8 cellular contexts compared by ENCODE assay signal in genomic region chr16:30747331-30747730, GRCh38. TPM values are rescaled to one million over a fixed set of nuclear protein-coding genes. Genes with fewer than 3 reads are reported as not detected.
DNase-seq lines count a peak whose midpoint lies in the region; ATAC-seq and TF ChIP-seq lines count a peak whose summit lies in the region.

No MANE protein-coding gene starts in this region.

- peaks cover 0 to 18% of the 10 kb centered on the region in 2 donors for H3K4me1 ChIP-seq in right atrium auricular region
- peaks cover 3 to 4% of the 10 kb centered on the region in 2 donors for H3K4me1 ChIP-seq in lung (ENCODE audit: control insufficient read depth in 2 of 2, insufficient read depth in 2 of 2, low read length in 2 of 2)
- H3K4me1 ChIP-seq in vagina, result peaks cover 19% of the 10 kb centered on the region

- TF ChIP-seq CTCF in right atrium auricular region (IDR thresholded peaks at IDR 0.05) (no peak), lung (IDR thresholded peaks at IDR 0.05; ENCODE audit: control extremely low read depth, extremely low read depth) (no peak), vagina (IDR thresholded peaks at IDR 0.05) (no peak)

- no peak for DNase-seq in right atrium auricular region (ENCODE audit: low spot score)
- no peak for DNase-seq in left cardiac atrium
- peak; percentile 54 for DNase-seq in astrocyte of the hippocampus (ENCODE audit: low read depth, low spot score)
- no peak for DNase-seq in lung (ENCODE audit: low spot score)
- no peak for DNase-seq in vagina (ENCODE audit: extremely low spot score in 2 of 2)
- no peak for DNase-seq in effector CD4-positive, alpha-beta T cell

- H3K27ac ChIP-seq in right atrium auricular region, result peak overlapping the region; percentile 60 to 64
- peak overlapping the region; percentile 83 to 93 for H3K27ac ChIP-seq in lung (ENCODE audit: low read depth in 1 of 2, low read length in 1 of 2)
- H3K27ac ChIP-seq in vagina, result peak overlapping the region; percentile 75

- ATAC-seq in left cardiac atrium (no peak), lung (ENCODE audit: insufficient read depth, low FRiP score) (no peak), HG03521 (IDR thresholded peaks at IDR 0.05; ENCODE audit: unreplicated experiment) (no peak), HG03159 (IDR thresholded peaks at IDR 0.05; ENCODE audit: unreplicated experiment) (no peak)

- no peaks in the 10 kb centered on the region for H3K27me3 ChIP-seq in right atrium auricular region
- H3K27me3 ChIP-seq in lung (ENCODE audit: control insufficient read depth, insufficient read depth), result no peaks in the 10 kb centered on the region
- H3K27me3 ChIP-seq in vagina, result no peaks in the 10 kb centered on the region

- no peak for TF ChIP-seq POLR2A in vagina (IDR thresholded peaks at IDR 0.05)

- intact Hi-C loops in left cardiac atrium (cut with DNase I) (no loop called here), vagina (cut with DNase I) (no loop called here)

- peaks cover 22% of the 10 kb centered on the region for H3K36me3 ChIP-seq in right atrium auricular region
- peaks cover 6 to 16% of the 10 kb centered on the region in 2 donors for H3K36me3 ChIP-seq in lung (ENCODE audit: control insufficient read depth in 2 of 2, insufficient read depth in 2 of 2, low read length in 2 of 2)
- H3K36me3 ChIP-seq in vagina, result peaks cover 0 to 26% of the 10 kb centered on the region in 2 donors

- 48 to 57% methylated on average over 3 of the region's 3 CpGs for WGBS in lung, 2 donors

- H3K4me3 ChIP-seq in right atrium auricular region, result peak overlapping the region in 1 of 2 donors; percentile 98
- no peak overlapping the region for H3K4me3 ChIP-seq in lung
- H3K4me3 ChIP-seq in vagina, result peak overlapping the region; percentile 56 to 92

- H3K9me3 ChIP-seq in right atrium auricular region (no peaks in the 10 kb centered on the region), lung (ENCODE audit: control insufficient read depth in 2 of 2, insufficient read depth in 1 of 2, low read length in 1 of 2) (no peaks in the 10 kb centered on the region), vagina (no peaks in the 10 kb centered on the region)

RNA-seq across cellular contexts. Expression of gene PHKG2, which starts 0.9 kb away (rescaled TPM):
- total RNA-seq in right atrium auricular region (10 to 100 TPM; 16.0 to 22.1 TPM), left cardiac atrium (10 to 100 TPM; 17.8 to 18.6 TPM), lung (10 to 100 TPM; 12.2 to 35.2 TPM), vagina (32.9 TPM)
- polyA plus RNA-seq in lung, result 10 to 100 TPM; 28.1 to 37.4 TPM

RNA-seq across cellular contexts. Expression of gene CFAP119, which starts 14.5 kb away (rescaled TPM):
- total RNA-seq in right atrium auricular region, result under 1 TPM; 0.37 to 0.83 TPM
- total RNA-seq in left cardiac atrium, result 1 to 10 TPM in 1 of 2 donors, under 1 TPM in 1; 0.52 to 1.1 TPM
- 10 to 100 TPM in 1 of 2 donors, 1 to 10 TPM in 1; 7.3 to 29.5 TPM for total RNA-seq in lung
- 10 to 100 TPM; 13.8 to 19.7 TPM for polyA plus RNA-seq in lung
- 1.7 TPM for total RNA-seq in vagina

RNA-seq across cellular contexts. Expression of gene RNF40, which starts 14.8 kb away (rescaled TPM):
- total RNA-seq in right atrium auricular region (10 to 100 TPM; 48.5 to 59.5 TPM), left cardiac atrium (10 to 100 TPM; 41.2 to 72.1 TPM), lung (100 to 1,000 TPM in 1 of 2 donors, 10 to 100 TPM in 1; 77.6 to 103 TPM), vagina (60.9 TPM)
- polyA plus RNA-seq in lung, result 10 to 100 TPM; 54.1 to 80.4 TPM

RNA-seq across cellular contexts. Expression of gene ZNF629, which starts 39.7 kb away (rescaled TPM):
- 10 to 100 TPM; 21.2 to 22.9 TPM for total RNA-seq in right atrium auricular region
- total RNA-seq in left cardiac atrium, result 10 to 100 TPM; 16.6 to 28.3 TPM
- total RNA-seq in lung, result 10 to 100 TPM; 10.1 to 16.3 TPM
- 1 to 10 TPM; 5.7 to 8.0 TPM for polyA plus RNA-seq in lung
- 11.3 TPM for total RNA-seq in vagina

RNA-seq across cellular contexts. Expression of gene SRCAP, which starts 48.4 kb away (rescaled TPM):
- total RNA-seq in right atrium auricular region, result 10 to 100 TPM; 22.5 to 25.0 TPM
- total RNA-seq in left cardiac atrium, result 10 to 100 TPM; 42.3 to 45.9 TPM
- 10 to 100 TPM; 45.9 to 61.0 TPM for total RNA-seq in lung
- 10 to 100 TPM; 13.4 to 16.7 TPM for polyA plus RNA-seq in lung
- 28.5 TPM for total RNA-seq in vagina
